Comparison of ENCODE assay signal across 8 cellular contexts in the genomic region with DNA sequence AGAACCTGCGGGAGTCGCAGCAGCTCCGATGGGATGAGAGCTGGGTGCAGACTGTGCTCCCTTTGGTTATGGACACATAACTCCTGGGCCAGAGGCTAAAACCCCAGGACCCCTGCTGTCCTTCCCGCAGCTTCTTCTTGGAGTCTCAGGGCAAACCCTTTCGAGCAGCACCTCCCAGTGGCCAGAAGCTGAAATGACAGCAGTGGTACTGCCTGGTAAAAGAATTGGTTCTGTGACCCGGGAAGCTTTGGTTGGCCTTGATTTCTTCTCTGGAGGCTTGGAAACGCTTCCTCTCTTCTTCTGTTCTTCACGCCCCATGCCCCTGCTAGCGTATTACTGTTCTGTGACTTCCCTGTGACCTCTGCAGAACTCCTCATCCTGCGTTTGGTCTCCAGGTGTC. TPM values are rescaled to one million over a fixed set of nuclear protein-coding genes. Genes with fewer than 3 reads are reported as not detected.
DNase-seq lines count a peak whose midpoint lies in the region; ATAC-seq and TF ChIP-seq lines count a peak whose summit lies in the region.
"Not testable (repeated sequence)": the region's sequence is repeated elsewhere in the genome, so short reads cannot be mapped to it uniquely, and the experiment has no call there.

No MANE protein-coding gene starts in this region.

- not testable (repeated sequence) for ATAC-seq in naive thymus-derived CD4-positive, alpha-beta T cell

- intact Hi-C loops in ascending aorta (cut with DNase I) = not testable (repeated sequence)
- intact Hi-C loops in naive thymus-derived CD4-positive, alpha-beta T cell (cut with micrococcal nuclease) = loop anchor here in 1 of 2 donors (1.0 kb wide), 1 partner anchor 127 kb away; a partner anchor contains a TSS

- POLR2A ChIA-PET in BJ (lab: Charles Lee); HEK293 (lab: Yijun Ruan, JAX): not testable (repeated sequence)
- POLR2A ChIA-PET in naive thymus-derived CD4-positive, alpha-beta T cell (lab: Charles Lee) = interaction anchor here (0.5 kb wide), 1 partner anchor 74 kb away, joined by 5 read pairs; no protein-coding TSS in a partner anchor

- H3K27ac ChIP-seq in HEK293 (ENCODE audit: extremely low read depth, low read depth, low read length); ascending aorta; naive thymus-derived CD4-positive, alpha-beta T cell (ENCODE audit: low read depth, low read length): not testable (repeated sequence)

- H3K36me3 Mint-ChIP-seq in naive thymus-derived CD4-positive, alpha-beta T cell = peaks cover 0 to 32% (median 6%) of the 10 kb centered on the region in 5 donors

- DNase-seq in BJ (ENCODE audit: low read depth); ascending aorta (ENCODE audit: low spot score in 2 of 2): not testable (repeated sequence)
- DNase-seq in NCI-H748 (lab: John Stamatoyannopoulos, UW; ENCODE audit: unreplicated experiment) (peak; percentile 27), foreskin fibroblast (peak; percentile 26 to 74)
- peak; percentile 27 for DNase-seq in activated CD4-positive, alpha-beta T cell treated with anti-CD3 and anti-CD28 coated beads for 1 hour
- DNase-seq in naive thymus-derived CD4-positive, alpha-beta T cell = peak in 7 of 9 donors; percentile 23 to 48 (median 42)
- peak; percentile 7 to 29 for DNase-seq in stimulated activated CD8-positive, alpha-beta memory T cell treated with anti-CD3 and anti-CD28 coated beads, Interleukin-2, amount 100 ng/mL, for 1 hour (ENCODE audit: low read depth in 2 of 2)

- TF ChIP-seq CTCF in BJ (IDR thresholded peaks at IDR 0.05; ENCODE audit: insufficient read depth, low read depth, low read length) (peak; percentile 66), HEK293 (tag by site-specific recombination; IDR thresholded peaks at IDR 0.05) (peak; percentile 43), ascending aorta (IDR thresholded peaks at IDR 0.05) (peak; percentile 19 to 58 (median 46)), foreskin fibroblast (IDR thresholded peaks at IDR 0.05; ENCODE audit: low read depth, low read length) (peak; percentile 66)

- not testable (repeated sequence) for H3K9me3 ChIP-seq in HEK293 (ENCODE audit: control insufficient read depth, insufficient read depth, low read depth, low read length); ascending aorta; naive thymus-derived CD4-positive, alpha-beta T cell (ENCODE audit: control insufficient read depth in 2 of 3, low read length in 3 of 3)

- not testable (repeated sequence) for H3K27me3 ChIP-seq in BJ (ENCODE audit: control insufficient read depth, insufficient read depth, low read length); ascending aorta; naive thymus-derived CD4-positive, alpha-beta T cell (ENCODE audit: control insufficient read depth in 2 of 2, insufficient read depth in 2 of 2, low read length in 2 of 2)

- not testable (repeated sequence) for H3K4me3 Mint-ChIP-seq in naive thymus-derived CD4-positive, alpha-beta T cell

- CTCF ChIA-PET in BJ (lab: Yijun Ruan, JAX) = interaction anchor here (1.1 kb wide), 3 partner anchors 9 to 571 kb away, joined by 3 to 5 read pairs (median 4); no protein-coding TSS in a partner anchor
- CTCF ChIA-PET in HEK293 (lab: Yijun Ruan, JAX) = interaction anchor here (0.5 to 1.1 kb wide), 5 partner anchors 9 to 118 kb away, joined by 3 to 6 read pairs (median 4); no protein-coding TSS in a partner anchor
- CTCF ChIA-PET in naive thymus-derived CD4-positive, alpha-beta T cell (lab: Charles Lee) = not testable (repeated sequence)

- not testable (repeated sequence) for H3K4me3 ChIP-seq in BJ (ENCODE audit: low read depth, low read length); HEK293 (ENCODE audit: low read depth, low read length); ascending aorta; foreskin fibroblast (ENCODE audit: low read depth in 1 of 2, low read length in 2 of 2); naive thymus-derived CD4-positive, alpha-beta T cell (ENCODE audit: low read length)

- not testable (repeated sequence) for H3K4me1 ChIP-seq in HEK293 (ENCODE audit: control insufficient read depth, insufficient read depth, low read length); ascending aorta; naive thymus-derived CD4-positive, alpha-beta T cell (ENCODE audit: control insufficient read depth in 2 of 2, insufficient read depth in 2 of 2, low read length in 2 of 2)

- H3K36me3 ChIP-seq in BJ (ENCODE audit: control insufficient read depth, insufficient read depth, low read length) = not testable (repeated sequence)
- H3K36me3 ChIP-seq in HEK293 (ENCODE audit: control insufficient read depth in 2 of 2, insufficient read depth in 1 of 2, low read length in 2 of 2) (peaks cover 0 to 20% of the 10 kb centered on the region in 2 experiments; a peak in 1 of 3 replicates), ascending aorta (peaks cover 10 to 36% of the 10 kb centered on the region in 2 donors)
- peaks cover 0 to 29% (median 0%) of the 10 kb centered on the region in 3 experiments for H3K36me3 ChIP-seq in naive thymus-derived CD4-positive, alpha-beta T cell (ENCODE audit: control insufficient read depth in 2 of 3, insufficient read depth in 3 of 3, low read length in 3 of 3)

- H3K4me1 Mint-ChIP-seq in naive thymus-derived CD4-positive, alpha-beta T cell = not testable (repeated sequence)

- not testable (repeated sequence) for H3K27me3 Mint-ChIP-seq in naive thymus-derived CD4-positive, alpha-beta T cell

- H3K27ac Mint-ChIP-seq in naive thymus-derived CD4-positive, alpha-beta T cell = peak overlapping the region in 2 of 9 donors; percentile 48 to 53

- H3K9me3 Mint-ChIP-seq in naive thymus-derived CD4-positive, alpha-beta T cell = not testable (repeated sequence)

TF ChIP-seq in HEK293, 187 proteins besides CTCF, POLR2A, EP300 and RAD21:
- TF ChIP-seq ZNF654 (tag by site-specific recombination; IDR thresholded peaks at IDR 0.05; ENCODE audit: low read depth) = peak; percentile 59

RNA-seq across cellular contexts. Expression of a gene that starts 12.8 kb away (rescaled TPM):
- polyA plus RNA-seq in BJ (2011; rRNA removed) = 6.5 and 8.5 TPM in 2 replicates
- 5.8 and 8.4 TPM in 2 replicates for polyA minus RNA-seq in BJ (2011; rRNA and poly(A)+ RNA removed)
- 2.8 TPM for total RNA-seq in ascending aorta
- total RNA-seq in naive thymus-derived CD4-positive, alpha-beta T cell = 10 to 100 TPM in 3 of 5 experiments, 1 to 10 TPM in 2; 5.5 to 14.1 (median 11.3) TPM
- polyA plus RNA-seq in naive thymus-derived CD4-positive, alpha-beta T cell = 10 to 100 TPM; 10.7 to 18.5 TPM

RNA-seq across cellular contexts. Expression of a gene that starts 13.2 kb away (rescaled TPM):
- polyA plus RNA-seq in BJ (2011; rRNA removed) = 55.8 and 63.1 TPM in 2 replicates
- polyA minus RNA-seq in BJ (2011; rRNA and poly(A)+ RNA removed) = 36.4 and 73.6 TPM in 2 replicates
- total RNA-seq in ascending aorta = 27.2 TPM
- total RNA-seq in naive thymus-derived CD4-positive, alpha-beta T cell = 10 to 100 TPM; 12.9 to 29.1 (median 22.1) TPM
- 10 to 100 TPM; 18.8 to 27.1 TPM for polyA plus RNA-seq in naive thymus-derived CD4-positive, alpha-beta T cell

RNA-seq across cellular contexts. Expression of a gene that starts 19.0 kb away (rescaled TPM):
- polyA plus RNA-seq in BJ (2011; rRNA removed) = not detected in 2 replicates
- not detected in 2 replicates for polyA minus RNA-seq in BJ (2011; rRNA and poly(A)+ RNA removed)
- 4.6 TPM for total RNA-seq in ascending aorta
- total RNA-seq in naive thymus-derived CD4-positive, alpha-beta T cell = not detected
- not detected for polyA plus RNA-seq in naive thymus-derived CD4-positive, alpha-beta T cell

RNA-seq across cellular contexts. Expression of a gene that starts 51.1 kb away (rescaled TPM):
- 10.8 and 17.3 TPM in 2 replicates for polyA plus RNA-seq in BJ (2011; rRNA removed)
- 8.4 and 12.9 TPM in 2 replicates for polyA minus RNA-seq in BJ (2011; rRNA and poly(A)+ RNA removed)
- 23.0 TPM for total RNA-seq in ascending aorta
- total RNA-seq in naive thymus-derived CD4-positive, alpha-beta T cell = 10 to 100 TPM; 17.8 to 39.5 (median 34.1) TPM
- polyA plus RNA-seq in naive thymus-derived CD4-positive, alpha-beta T cell = 10 to 100 TPM; 23.3 to 42.9 TPM
